8 cellular contexts compared by ENCODE assay signal in the genomic region with DNA sequence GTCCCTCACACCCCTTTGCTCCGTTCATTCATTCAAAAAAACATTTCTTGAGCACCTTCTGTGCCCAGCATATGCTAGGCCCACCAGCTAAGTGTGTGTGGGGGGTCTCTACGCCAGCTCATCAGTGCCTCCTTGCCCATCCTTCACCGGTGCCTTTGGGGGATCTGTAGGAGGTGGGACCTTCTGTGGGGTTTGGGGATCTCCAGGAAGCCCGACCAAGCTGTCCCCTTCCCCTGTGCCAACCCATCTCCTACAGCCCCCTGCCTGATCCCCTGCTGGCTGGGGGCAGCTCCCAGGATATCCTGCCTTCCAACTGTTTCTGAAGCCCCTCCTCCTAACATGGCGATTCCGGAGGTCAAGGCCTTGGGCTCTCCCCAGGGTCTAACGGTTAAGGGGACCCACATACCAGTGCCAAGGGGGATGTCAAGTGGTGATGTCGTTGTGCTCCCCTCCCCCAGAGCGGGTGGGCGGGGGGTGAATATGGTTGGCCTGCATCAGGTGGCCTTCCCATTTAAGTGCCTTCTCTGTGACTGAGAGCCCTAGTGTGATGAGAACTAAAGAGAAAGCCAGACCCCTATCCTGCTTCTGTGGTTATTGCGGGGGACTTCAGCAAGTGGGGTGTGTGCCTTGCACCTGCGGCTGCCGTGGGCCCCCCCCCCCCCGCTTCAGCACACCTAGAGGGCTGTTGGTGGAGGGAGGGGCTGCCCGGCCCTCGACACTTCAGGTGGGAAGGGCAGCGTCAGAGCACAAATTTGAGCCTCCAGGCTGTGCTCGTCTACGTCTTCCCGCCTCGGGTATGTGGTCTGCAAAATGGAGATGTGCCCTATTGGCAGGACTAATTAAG. TPM values are rescaled to one million over a fixed set of nuclear protein-coding genes. Genes with fewer than 3 reads are reported as not detected.
DNase-seq lines count a peak whose midpoint lies in the region; ATAC-seq and TF ChIP-seq lines count a peak whose summit lies in the region.

No MANE protein-coding gene starts in this region.

- dilution Hi-C loops in mammary epithelial cell (cut with HindIII; ENCODE audit: low sequenced_read_pairs), result no loop called here

- H3K36me3 ChIP-seq in ACC112 (ENCODE audit: insufficient read depth, low read length) (peaks cover 7% of the 10 kb centered on the region; the same call in 1 of the 2 replicates), Loucy (ENCODE audit: insufficient read depth, low read length) (peaks cover 22% of the 10 kb centered on the region; the same call in 1 of the 2 replicates), mammary epithelial cell (ENCODE audit: insufficient read depth, low read length) (peaks cover 9% of the 10 kb centered on the region), urinary bladder (ENCODE audit: insufficient read depth) (no peaks in the 10 kb centered on the region)

- no peaks in the 10 kb centered on the region for H3K9me3 ChIP-seq in Loucy (ENCODE audit: insufficient read depth, low read depth, low read length)
- no peaks in the 10 kb centered on the region for H3K9me3 ChIP-seq in mammary epithelial cell (replicated peaks; ENCODE audit: insufficient read depth, low read length)

- no peaks in the 10 kb centered on the region for H3F3A ChIP-seq in Loucy (ENCODE audit: low read depth)

- H3K4me1 ChIP-seq in ACC112 (ENCODE audit: control insufficient read depth, insufficient read depth, low read length, unreplicated experiment), result peaks cover 34% of the 10 kb centered on the region
- peaks cover 44% of the 10 kb centered on the region for H3K4me1 ChIP-seq in Loucy (ENCODE audit: insufficient read depth, low read length, poor library complexity, severe bottlenecking)
- H3K4me1 ChIP-seq in mammary epithelial cell (ENCODE audit: insufficient read depth, low read length), result peaks cover 33% of the 10 kb centered on the region
- H3K4me1 ChIP-seq in urinary bladder (ENCODE audit: insufficient read depth), result no peaks in the 10 kb centered on the region

- H4K20me1 ChIP-seq in Loucy (ENCODE audit: insufficient read depth, low read length, poor library complexity, severe bottlenecking) (peaks cover 26% of the 10 kb centered on the region), mammary epithelial cell (ENCODE audit: insufficient read depth, low read length) (no peaks in the 10 kb centered on the region)

- H3K9ac ChIP-seq in Loucy (ENCODE audit: low read depth, low read length, poor library complexity, severe bottlenecking), result peak overlapping the region; percentile 78
- H3K9ac ChIP-seq in mammary epithelial cell (ENCODE audit: insufficient read depth, low read length), result peak overlapping the region; percentile 37

- H3K27me3 ChIP-seq in ACC112 (ENCODE audit: insufficient read depth, low read length) (no peaks in the 10 kb centered on the region), Loucy (ENCODE audit: insufficient read depth, low read length, poor library complexity, severe bottlenecking) (no peaks in the 10 kb centered on the region), mammary epithelial cell (ENCODE audit: insufficient read depth, low read length) (no peaks in the 10 kb centered on the region)

- ATAC-seq in GM19455 (IDR thresholded peaks at IDR 0.05; ENCODE audit: unreplicated experiment), result peak; percentile 27

- WGBS in mammary epithelial cell (ENCODE audit: low coverage, missing lambda C conversion rate), result 22% methylated on average over 20 of the region's 21 CpGs
- 16% methylated on average over 21 of the region's 21 CpGs for WGBS in urinary bladder

- no peak for DNase-seq in mammary epithelial cell
- no peak for DNase-seq in mesothelial cell of epicardium (ENCODE audit: low spot score in 2 of 2, unreplicated experiment in 2 of 2)
- no peak for DNase-seq in NCI-H187 (lab: John Stamatoyannopoulos, UW)
- DNase-seq in mucosa of gallbladder (ENCODE audit: low spot score), result no peak

- TF ChIP-seq CTCF in Loucy (conservative IDR thresholded peaks at IDR 0.05; ENCODE audit: low read length) (no peak), mammary epithelial cell (conservative IDR thresholded peaks at IDR 0.05 in 1 of 2, IDR thresholded peaks at IDR 0.05 in 1 of 2; ENCODE audit: extremely low read depth in 1 of 2, insufficient read depth in 1 of 2, low read depth in 1 of 2, low read length in 2 of 2) (no peak), mesothelial cell of epicardium (IDR thresholded peaks at IDR 0.05; ENCODE audit: unreplicated experiment) (no peak)

- in situ Hi-C loops in mammary epithelial cell (cut with MboI; ENCODE audit: low sequenced_read_pairs in 2 of 2), result loop anchor here in 1 of 2 donors (5.0 kb wide), 1 partner anchor 62 kb away; no protein-coding TSS in a partner anchor

- peak overlapping the region; percentile 67 for H3K4me3 Mint-ChIP-seq in mesothelial cell of epicardium

- H3K27me3 Mint-ChIP-seq in mesothelial cell of epicardium (ENCODE audit: low read depth), result no peaks in the 10 kb centered on the region

- no peaks in the 10 kb centered on the region for H3K9me2 ChIP-seq in Loucy (replicated peaks; ENCODE audit: low read depth, low read length)

- peaks cover 12% of the 10 kb centered on the region for H3K36me3 Mint-ChIP-seq in mesothelial cell of epicardium

- H3K79me2 ChIP-seq in ACC112 (ENCODE audit: control insufficient read depth, insufficient read depth, low read length, unreplicated experiment) (peaks cover 24% of the 10 kb centered on the region), Loucy (ENCODE audit: insufficient read depth, low read length) (peaks cover 42% of the 10 kb centered on the region), mammary epithelial cell (ENCODE audit: insufficient read depth, low read length) (peaks cover 30% of the 10 kb centered on the region)

- H3K4me3 ChIP-seq in ACC112 (ENCODE audit: low read depth, low read length) (peak overlapping the region; percentile 69), Loucy (ENCODE audit: low read length, poor library complexity, severe bottlenecking) (peak overlapping the region; percentile 77), mammary epithelial cell (replicated peaks in 1 of 3; ENCODE audit: insufficient read depth in 1 of 3, low read depth in 2 of 3, low read length in 3 of 3) (peak overlapping the region; percentile 13 to 34 (median 29)), urinary bladder (ENCODE audit: low read depth, low read length) (no peak overlapping the region)

- peaks cover 37% of the 10 kb centered on the region for H3K4me1 Mint-ChIP-seq in mesothelial cell of epicardium

- H3K27ac ChIP-seq in ACC112 (ENCODE audit: low read depth, low read length), result peak overlapping the region; percentile 35
- H3K27ac ChIP-seq in mammary epithelial cell (ENCODE audit: insufficient read depth, low read depth, low read length), result peak overlapping the region; percentile 58
- peak overlapping the region; percentile 81 for H3K27ac ChIP-seq in urinary bladder (ENCODE audit: low read depth)

- H3K4me2 ChIP-seq in Loucy (ENCODE audit: low read depth, low read length, poor library complexity, severe bottlenecking) (peak overlapping the region; percentile 95), mammary epithelial cell (ENCODE audit: insufficient read depth, low read depth, low read length) (peak overlapping the region; percentile 81)

- CTCF ChIA-PET in mammary epithelial cell (lab: Charles Lee; ENCODE audit: low non-redundant PET), result interaction anchor here (0.7 kb wide), 1 partner anchor 34 kb away, joined by 3 read pairs; no protein-coding TSS in a partner anchor

- intact Hi-C loops in mammary epithelial cell (cut with micrococcal nuclease), result loop anchor here (1.0 kb wide), 3 partner anchors 61 to 243 kb away; no protein-coding TSS in a partner anchor

- H3K27ac Mint-ChIP-seq in mesothelial cell of epicardium, result peak overlapping the region; percentile 97

- TSS peak; percentile 45 for BruUV-seq in mammary epithelial cell (replicated peaks; lab: Mats Ljungman, UMichigan)

- H2AFZ ChIP-seq in ACC112 (ENCODE audit: low read length, unreplicated experiment), result no peak overlapping the region
- H2AFZ ChIP-seq in Loucy (ENCODE audit: low read length), result peak overlapping the region; percentile 74
- H2AFZ ChIP-seq in mammary epithelial cell (ENCODE audit: low read depth, low read length), result peak overlapping the region; percentile 71

- no peaks in the 10 kb centered on the region for H3K9me3 Mint-ChIP-seq in mesothelial cell of epicardium

RNA-seq across cellular contexts. Expression of a gene that starts 5.9 kb away (rescaled TPM):
- 10 to 100 TPM; 27.0 to 58.0 TPM for total RNA-seq in mammary epithelial cell
- polyA plus RNA-seq in mammary epithelial cell, result 79.1 TPM
- 123 TPM for polyA minus RNA-seq in mammary epithelial cell
- total RNA-seq in mesothelial cell of epicardium, result 134 to 142 TPM (median 136 TPM) in 3 replicates
- 66.2 TPM for total RNA-seq in urinary bladder
- 179 TPM for polyA plus RNA-seq in urinary bladder
- 184 TPM for total RNA-seq in mucosa of gallbladder

RNA-seq across cellular contexts. Expression of a gene that starts 13.3 kb away (rescaled TPM):
- not detected for total RNA-seq in mammary epithelial cell
- polyA plus RNA-seq in mammary epithelial cell, result 0.01 TPM
- not detected for polyA minus RNA-seq in mammary epithelial cell
- total RNA-seq in mesothelial cell of epicardium, result 0.29 to 0.64 TPM (median 0.54 TPM) in 3 replicates
- total RNA-seq in urinary bladder, result not detected
- polyA plus RNA-seq in urinary bladder, result 0.08 TPM
- total RNA-seq in mucosa of gallbladder, result 328 TPM

RNA-seq across cellular contexts. Expression of a gene that starts 23.5 kb away (rescaled TPM):
- total RNA-seq in mammary epithelial cell, result under 1 TPM; 0.17 to 0.38 TPM
- 0.51 TPM for polyA plus RNA-seq in mammary epithelial cell
- polyA minus RNA-seq in mammary epithelial cell, result not detected
- 0.53 to 0.79 TPM (median 0.76 TPM) in 3 replicates for total RNA-seq in mesothelial cell of epicardium
- 1.7 TPM for total RNA-seq in urinary bladder
- polyA plus RNA-seq in urinary bladder, result 19.7 TPM
- 15.1 TPM for total RNA-seq in mucosa of gallbladder

RNA-seq across cellular contexts. Expression of a gene that starts 48.9 kb away (rescaled TPM):
- total RNA-seq in mammary epithelial cell (not detected), mesothelial cell of epicardium (0.16 TPM in 1 of 3 replicates, not detected in the others), urinary bladder (not detected), mucosa of gallbladder (3.4 TPM)
- polyA plus RNA-seq in mammary epithelial cell (not detected), urinary bladder (not detected)
- polyA minus RNA-seq in mammary epithelial cell, result not detected

Comparison
In these comparisons a context has a peak if more than half of its experiments do, and no peak if none do; other contexts are left out.
1. RNA of a gene that starts 13.3 kb away (total RNA-seq): 328 TPM in mucosa of gallbladder (single experiment); 0.29 to 0.64 TPM in mesothelial cell of epicardium, not detected in mammary epithelial cell and not detected in urinary bladder (single experiment); every median in the first group is over 100 times any median in the second.
2. Peak in every context shown above with its lines, with median percentiles within 50 percentile points of each other: H3K27ac ChIP-seq.